8 cellular contexts compared by ENCODE assay signal in the genomic region with DNA sequence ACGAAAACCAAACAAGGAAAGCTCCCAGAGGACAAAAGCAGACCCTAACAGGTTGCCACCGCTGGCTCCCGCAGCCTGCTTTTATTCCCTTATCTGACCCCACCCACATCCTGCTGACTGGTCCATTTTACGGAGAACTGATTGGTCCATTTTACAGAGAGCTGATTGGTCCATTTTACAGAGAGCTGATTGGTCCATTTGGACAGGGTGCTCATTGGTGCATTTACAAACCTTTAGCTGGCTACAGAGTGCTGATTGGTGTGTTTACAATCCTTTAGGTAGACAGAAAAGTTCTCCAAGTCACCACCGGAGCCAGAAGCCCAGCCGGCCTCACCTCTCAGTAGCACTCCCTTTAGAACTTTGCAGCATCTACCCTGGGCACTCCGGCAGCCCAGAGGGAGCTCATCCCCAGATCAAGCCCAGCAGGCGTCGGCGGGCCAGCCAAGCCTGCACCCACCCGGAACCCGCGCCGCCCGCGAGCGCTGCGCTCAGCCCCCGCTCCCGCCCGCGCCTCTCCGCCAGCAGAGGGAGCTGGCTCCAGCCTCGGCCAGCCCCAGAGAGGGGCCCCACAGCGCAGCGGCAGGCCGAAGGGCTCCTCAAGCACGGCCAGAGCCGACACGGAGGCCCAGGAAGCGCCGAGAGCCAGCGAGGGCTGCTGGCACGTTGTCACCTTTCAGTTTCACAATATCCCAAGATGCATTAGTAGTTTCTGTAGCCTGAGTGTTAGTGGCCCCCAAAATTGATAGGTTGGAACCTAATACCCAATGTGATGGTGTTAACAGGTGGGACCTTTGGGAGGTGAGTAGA. TPM values are rescaled to one million over a fixed set of nuclear protein-coding genes. Genes with fewer than 3 reads are reported as not detected.
DNase-seq lines count a peak whose midpoint lies in the region; ATAC-seq, FAIRE-seq and TF ChIP-seq lines count a peak whose summit lies in the region.

No MANE protein-coding gene starts in this region.

- H3K27me3 Mint-ChIP-seq in T-helper 17 cell (no peaks in the 10 kb centered on the region), astrocyte (ENCODE audit: low read depth, unreplicated experiment) (peaks cover 69% of the 10 kb centered on the region)

- H3K27me3 ChIP-seq in astrocyte (ENCODE audit: insufficient read depth, low read length): peaks cover 14% of the 10 kb centered on the region
- peaks cover 26% of the 10 kb centered on the region for H3K27me3 ChIP-seq in kidney epithelial cell (ENCODE audit: control insufficient read depth, insufficient read depth, low read length)

- H3K79me2 ChIP-seq in astrocyte (ENCODE audit: insufficient read depth, low read length): no peaks in the 10 kb centered on the region

- TF ChIP-seq CTCF in astrocyte (IDR thresholded peaks at IDR 0.05; ENCODE audit: insufficient read depth, low read depth, low read length): peak; percentile 12
- peak; percentile 44 for TF ChIP-seq CTCF in kidney epithelial cell (IDR thresholded peaks at IDR 0.05; ENCODE audit: insufficient read depth, low read length, poor library complexity, severe bottlenecking)

- H3K4me3 ChIP-seq in astrocyte (ENCODE audit: insufficient read depth, low read depth, low read length) (no peak overlapping the region), kidney epithelial cell (ENCODE audit: low read depth, low read length) (no peak overlapping the region)

- ATAC-seq in GM18861 (IDR thresholded peaks at IDR 0.05; ENCODE audit: unreplicated experiment) (peak; percentile 84), HG03045 (IDR thresholded peaks at IDR 0.05; ENCODE audit: unreplicated experiment) (peak; percentile 59), T-helper 17 cell (peak; percentile 93)

- H3K4me1 Mint-ChIP-seq in T-helper 17 cell (peaks cover 11% of the 10 kb centered on the region), astrocyte (ENCODE audit: low read depth, unreplicated experiment) (no peaks in the 10 kb centered on the region)

- H3K4me1 ChIP-seq in astrocyte (ENCODE audit: insufficient read depth, low read length): no peaks in the 10 kb centered on the region

- H4K20me1 ChIP-seq in astrocyte (ENCODE audit: insufficient read depth, low read length): no peaks in the 10 kb centered on the region

- H3K36me3 ChIP-seq in astrocyte (ENCODE audit: insufficient read depth, low read length): no peaks in the 10 kb centered on the region
- H3K36me3 ChIP-seq in kidney epithelial cell (ENCODE audit: control insufficient read depth, insufficient read depth, low read length): no peaks in the 10 kb centered on the region

- H3K36me3 Mint-ChIP-seq in T-helper 17 cell (ENCODE audit: low read depth) (no peaks in the 10 kb centered on the region), astrocyte (ENCODE audit: low read depth, unreplicated experiment) (no peaks in the 10 kb centered on the region)

- no peak overlapping the region for H2AFZ ChIP-seq in astrocyte (ENCODE audit: low read depth, low read length)

- no peak for FAIRE-seq in astrocyte (lab: Jason Lieb, UNC)

- H3K9me3 Mint-ChIP-seq in astrocyte (ENCODE audit: unreplicated experiment): peaks cover 10% of the 10 kb centered on the region

- peak; percentile 20 to 53 (median 46) for DNase-seq in T-helper 17 cell
- no peak for DNase-seq in astrocyte (ENCODE audit: low read depth)
- no peak for DNase-seq in kidney epithelial cell (ENCODE audit: low read depth)
- peak; percentile 38 for DNase-seq in stimulated activated CD8-positive, alpha-beta memory T cell treated with anti-CD3 and anti-CD28 coated beads, Interleukin-12 subunit alpha, Interleukin-12 subunit beta, amount 100 ng/mL, for 4 hours (ENCODE audit: low read depth)
- no peak for DNase-seq in 8988T
- no peak for DNase-seq in HCEC 1CT

- H3K9me3 ChIP-seq in T-helper 17 cell (ENCODE audit: control insufficient read depth, low read length, poor library complexity, severe bottlenecking) (no peaks in the 10 kb centered on the region), astrocyte (ENCODE audit: insufficient read depth, low read depth, low read length) (no peaks in the 10 kb centered on the region)

- no peak overlapping the region for H3K9ac ChIP-seq in astrocyte (ENCODE audit: low read length)

- peak overlapping the region; percentile 22 for H3K4me2 ChIP-seq in astrocyte (ENCODE audit: low read length)

- H3K4me3 Mint-ChIP-seq in T-helper 17 cell (peak overlapping the region; percentile 87), astrocyte (ENCODE audit: unreplicated experiment) (no peak overlapping the region)

- H3K27ac Mint-ChIP-seq in T-helper 17 cell (peak overlapping the region; percentile 9), astrocyte (ENCODE audit: unreplicated experiment) (no peak overlapping the region)

- H3K27ac ChIP-seq in astrocyte (ENCODE audit: low read depth, low read length): no peak overlapping the region

RNA-seq across cellular contexts. Expression of a gene that starts 35.3 kb away (rescaled TPM):
- total RNA-seq in T-helper 17 cell: 10 to 100 TPM; 70.5 to 80.9 TPM
- total RNA-seq in astrocyte: 131 TPM in 2 replicates
- 159 and 182 TPM in 2 replicates for total RNA-seq in kidney epithelial cell

Comparison
In these comparisons a context has a peak if more than half of its experiments do, and no peak if none do; other contexts are left out.
1. DNase-seq: peak in T-helper 17 cell (3 of 3) and stimulated activated CD8-positive, alpha-beta memory T cell treated with anti-CD3 and anti-CD28 coated beads, Interleukin-12 subunit alpha, Interleukin-12 subunit beta, amount 100 ng/mL, for 4 hours (single experiment); none in astrocyte (single experiment), kidney epithelial cell (single experiment), 8988T (single experiment) and HCEC 1CT (single experiment).
2. Peak in every context shown above with its lines, with median percentiles within 50 percentile points of each other: ATAC-seq.